16 cellular contexts compared by ENCODE assay signal in the genomic region with DNA sequence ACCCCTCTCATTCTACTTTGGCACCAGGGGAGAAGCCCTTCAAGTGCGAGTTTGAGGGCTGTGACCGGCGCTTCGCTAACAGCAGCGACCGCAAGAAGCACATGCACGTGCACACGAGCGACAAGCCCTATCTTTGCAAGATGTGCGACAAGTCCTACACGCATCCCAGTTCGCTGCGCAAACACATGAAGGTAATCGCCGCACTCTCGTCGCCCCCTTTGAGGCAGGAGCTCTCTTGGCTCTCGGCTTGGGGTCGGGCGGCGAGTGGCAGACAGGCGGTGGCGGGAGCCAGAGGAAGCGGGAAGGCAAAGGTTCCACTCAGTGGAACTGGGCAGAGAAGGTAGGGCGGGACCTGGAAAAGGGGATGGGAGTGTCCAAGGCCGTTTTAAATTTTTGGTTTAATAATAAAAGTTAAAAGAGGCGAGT. TPM values are rescaled to one million over a fixed set of nuclear protein-coding genes. Genes with fewer than 3 reads are reported as not detected.
DNase-seq lines count a peak whose midpoint lies in the region; ATAC-seq, FAIRE-seq and TF ChIP-seq lines count a peak whose summit lies in the region.
"Had no signal": no experiment of that assay in that cellular context is flagged by ENCODE, and none has a peak within 500 bp of the region (broad histone marks: within the 10 kb centered on the region; RNA-seq: fewer than 3 reads in every experiment).

No MANE protein-coding gene starts in this region.

- H3K4me3 Mint-ChIP-seq in activated naive CD8-positive, alpha-beta T cell treated with anti-CD3 and anti-CD28 coated beads, Interleukin-2, amount 10 ng/mL, durations not matched to agents 7 days and 5 days: no peak overlapping the region
- H3K4me3 Mint-ChIP-seq in activated naive CD8-positive, alpha-beta T cell treated with anti-CD3 and anti-CD28 coated beads for 36 hours: no peak overlapping the region

- peaks cover 11% of the 10 kb centered on the region for H3K36me3 Mint-ChIP-seq in activated naive CD8-positive, alpha-beta T cell treated with anti-CD3 and anti-CD28 coated beads, Interleukin-2, amount 10 ng/mL, durations not matched to agents 7 days and 5 days
- peaks cover 33% of the 10 kb centered on the region for H3K36me3 Mint-ChIP-seq in activated naive CD8-positive, alpha-beta T cell treated with anti-CD3 and anti-CD28 coated beads for 36 hours

- peaks cover 23% of the 10 kb centered on the region for H3K4me1 Mint-ChIP-seq in activated naive CD8-positive, alpha-beta T cell treated with anti-CD3 and anti-CD28 coated beads, Interleukin-2, amount 10 ng/mL, durations not matched to agents 7 days and 5 days
- H3K4me1 Mint-ChIP-seq in activated naive CD8-positive, alpha-beta T cell treated with anti-CD3 and anti-CD28 coated beads for 36 hours: peaks cover 31% of the 10 kb centered on the region

- peak overlapping the region; percentile 34 for H3K27ac Mint-ChIP-seq in activated naive CD8-positive, alpha-beta T cell treated with anti-CD3 and anti-CD28 coated beads, Interleukin-2, amount 10 ng/mL, durations not matched to agents 7 days and 5 days
- no peak overlapping the region for H3K27ac Mint-ChIP-seq in activated naive CD8-positive, alpha-beta T cell treated with anti-CD3 and anti-CD28 coated beads for 36 hours

- intact Hi-C loops in kidney (cut with DNase I): no loop called here
- intact Hi-C loops in transverse colon (cut with DNase I; ENCODE audit: low total_unique reads): no loop called here

- H3K27me3 ChIP-seq in thoracic aorta (replicated peaks; ENCODE audit: insufficient read depth) (peaks cover 60% of the 10 kb centered on the region), transverse colon (peaks cover 100% of the 10 kb centered on the region)

- DNase-seq in activated naive CD8-positive, alpha-beta T cell treated with anti-CD3 and anti-CD28 coated beads, Interleukin-2, amount 10 ng/mL, durations not matched to agents 7 days and 5 days: no peak
- DNase-seq in activated naive CD8-positive, alpha-beta T cell treated with anti-CD3 and anti-CD28 coated beads for 36 hours: no peak
- DNase-seq in kidney: peak; percentile 43
- no peak for DNase-seq in thoracic aorta (ENCODE audit: low spot score)
- DNase-seq in KG1 (lab: John Stamatoyannopoulos, UW): no peak
- DNase-seq in transverse colon: no peak
- DNase-seq: activated T-cell treated with anti-CD3 and anti-CD28 coated beads for 4 hours; central memory CD4-positive, alpha-beta T cell; GDM1; NCI-H187; NCI-H82 had no signal

- H3K4me1 ChIP-seq in kidney (ENCODE audit: control insufficient read depth in 1 of 2, insufficient read depth in 1 of 2, low read depth in 1 of 2, low read length in 2 of 2) (peaks cover 0 to 8% of the 10 kb centered on the region in 2 donors), thoracic aorta (ENCODE audit: control insufficient read depth in 1 of 2, low read depth in 2 of 2) (peaks cover 14 to 46% of the 10 kb centered on the region in 2 donors), transverse colon (peaks cover 7 to 32% (median 25%) of the 10 kb centered on the region in 4 donors)

- H3K27ac ChIP-seq in angular gyrus (ENCODE audit: low read depth, low read length) (peak overlapping the region; percentile 1), kidney (ENCODE audit: low read depth in 2 of 2, low read length in 2 of 2) (no peak overlapping the region), thoracic aorta (no peak overlapping the region), transverse colon (no peak overlapping the region)

- POLR2A ChIA-PET in activated naive CD8-positive, alpha-beta T cell treated with anti-CD3 and anti-CD28 coated beads, Interleukin-2, amount 10 ng/mL, durations not matched to agents 7 days and 5 days (lab: Charles Lee): no interaction called here

- 11 to 30% methylated on average over 3 to 27 of the region's 27 CpGs for WGBS in transverse colon (ENCODE audit: low coverage in 1 of 2), 2 donors

- TF ChIP-seq POLR2A in transverse colon (IDR thresholded peaks at IDR 0.05): no peak

- FAIRE-seq in kidney (lab: Jason Lieb, UNC): no peak
- FAIRE-seq: TTC549 had no signal

- no peak for TF ChIP-seq EP300 in transverse colon (IDR thresholded peaks at IDR 0.05; ENCODE audit: low read depth)

- H3K9ac ChIP-seq in kidney (ENCODE audit: low read length in 2 of 2): no peak overlapping the region

- ATAC-seq in activated naive CD8-positive, alpha-beta T cell treated with anti-CD3 and anti-CD28 coated beads, Interleukin-2, amount 10 ng/mL, durations not matched to agents 7 days and 5 days (ENCODE audit: low read depth): no peak
- no peak for ATAC-seq in thoracic aorta (ENCODE audit: insufficient number of reproducible peaks, low FRiP score, low read depth)
- no peak for ATAC-seq in HG02870 (IDR thresholded peaks at IDR 0.05; ENCODE audit: unreplicated experiment)
- ATAC-seq: Right ventricle myocardium inferior had no signal

- in situ Hi-C loops in transverse colon (cut with MboI; ENCODE audit: low pct_ligation_motif_present in 1 of 4, low pct_unique_long_range_greater_than_20kb in 1 of 4, low sequenced_read_pairs in 3 of 4): no loop called here

- H3K9me3 ChIP-seq in kidney (ENCODE audit: control insufficient read depth in 1 of 2, low read length in 2 of 2): no peaks in the 10 kb centered on the region
- H3K9me3 ChIP-seq in thoracic aorta: no peaks in the 10 kb centered on the region
- H3K9me3 ChIP-seq in transverse colon: no peaks in the 10 kb centered on the region

- H3K36me3 ChIP-seq in kidney (ENCODE audit: control insufficient read depth in 1 of 2, insufficient read depth in 2 of 2, low read length in 2 of 2): no peaks in the 10 kb centered on the region
- H3K36me3 ChIP-seq in thoracic aorta: no peaks in the 10 kb centered on the region
- no peaks in the 10 kb centered on the region for H3K36me3 ChIP-seq in transverse colon

- TF ChIP-seq CTCF in kidney (IDR thresholded peaks at IDR 0.05; ENCODE audit: borderline replicate concordance, extremely low read depth, insufficient read depth) (no peak), thoracic aorta (IDR thresholded peaks at IDR 0.05) (no peak), transverse colon (IDR thresholded peaks at IDR 0.05) (no peak)

- H3K27me3 Mint-ChIP-seq in activated naive CD8-positive, alpha-beta T cell treated with anti-CD3 and anti-CD28 coated beads, Interleukin-2, amount 10 ng/mL, durations not matched to agents 7 days and 5 days: peaks cover 78% of the 10 kb centered on the region
- H3K27me3 Mint-ChIP-seq in activated naive CD8-positive, alpha-beta T cell treated with anti-CD3 and anti-CD28 coated beads for 36 hours: peaks cover 94% of the 10 kb centered on the region

- peaks cover 16% of the 10 kb centered on the region for H3K9me3 Mint-ChIP-seq in activated naive CD8-positive, alpha-beta T cell treated with anti-CD3 and anti-CD28 coated beads, Interleukin-2, amount 10 ng/mL, durations not matched to agents 7 days and 5 days
- H3K9me3 Mint-ChIP-seq in activated naive CD8-positive, alpha-beta T cell treated with anti-CD3 and anti-CD28 coated beads for 36 hours: peaks cover 34% of the 10 kb centered on the region

- H3K4me3 ChIP-seq in kidney (ENCODE audit: low read length in 2 of 2): no peak overlapping the region
- peak overlapping the region; percentile 59 for H3K4me3 ChIP-seq in thoracic aorta
- H3K4me3 ChIP-seq in transverse colon: no peak overlapping the region

RNA-seq across cellular contexts. Expression of a gene that starts 3.3 kb away (rescaled TPM):
- not detected for total RNA-seq in activated naive CD8-positive, alpha-beta T cell treated with anti-CD3 and anti-CD28 coated beads, Interleukin-2, amount 10 ng/mL, durations not matched to agents 7 days and 5 days
- not detected for total RNA-seq in activated naive CD8-positive, alpha-beta T cell treated with anti-CD3 and anti-CD28 coated beads for 36 hours
- total RNA-seq in kidney (not detected), thoracic aorta (under 1 TPM in 1 of 2 donors, not detected in 1; 0.07 TPM), transverse colon (not detected)
- polyA plus RNA-seq in kidney (ENCODE audit: insufficient read depth, low read depth, low replicate concordance): not detected
- total RNA-seq: kidney epithelial cell, Right ventricle myocardium inferior had no signal

RNA-seq across cellular contexts. Expression of a gene that starts 6.2 kb away (rescaled TPM):
- total RNA-seq in activated naive CD8-positive, alpha-beta T cell treated with anti-CD3 and anti-CD28 coated beads, Interleukin-2, amount 10 ng/mL, durations not matched to agents 7 days and 5 days: not detected
- total RNA-seq in activated naive CD8-positive, alpha-beta T cell treated with anti-CD3 and anti-CD28 coated beads for 36 hours: not detected
- total RNA-seq in kidney: not detected
- polyA plus RNA-seq in kidney (ENCODE audit: insufficient read depth, low read depth, low replicate concordance): not detected
- not detected for total RNA-seq in thoracic aorta
- total RNA-seq in transverse colon: not detected
- total RNA-seq: kidney epithelial cell, Right ventricle myocardium inferior had no signal
